Comparison of ENCODE assay signal across 1 cellular context in the genomic region with DNA sequence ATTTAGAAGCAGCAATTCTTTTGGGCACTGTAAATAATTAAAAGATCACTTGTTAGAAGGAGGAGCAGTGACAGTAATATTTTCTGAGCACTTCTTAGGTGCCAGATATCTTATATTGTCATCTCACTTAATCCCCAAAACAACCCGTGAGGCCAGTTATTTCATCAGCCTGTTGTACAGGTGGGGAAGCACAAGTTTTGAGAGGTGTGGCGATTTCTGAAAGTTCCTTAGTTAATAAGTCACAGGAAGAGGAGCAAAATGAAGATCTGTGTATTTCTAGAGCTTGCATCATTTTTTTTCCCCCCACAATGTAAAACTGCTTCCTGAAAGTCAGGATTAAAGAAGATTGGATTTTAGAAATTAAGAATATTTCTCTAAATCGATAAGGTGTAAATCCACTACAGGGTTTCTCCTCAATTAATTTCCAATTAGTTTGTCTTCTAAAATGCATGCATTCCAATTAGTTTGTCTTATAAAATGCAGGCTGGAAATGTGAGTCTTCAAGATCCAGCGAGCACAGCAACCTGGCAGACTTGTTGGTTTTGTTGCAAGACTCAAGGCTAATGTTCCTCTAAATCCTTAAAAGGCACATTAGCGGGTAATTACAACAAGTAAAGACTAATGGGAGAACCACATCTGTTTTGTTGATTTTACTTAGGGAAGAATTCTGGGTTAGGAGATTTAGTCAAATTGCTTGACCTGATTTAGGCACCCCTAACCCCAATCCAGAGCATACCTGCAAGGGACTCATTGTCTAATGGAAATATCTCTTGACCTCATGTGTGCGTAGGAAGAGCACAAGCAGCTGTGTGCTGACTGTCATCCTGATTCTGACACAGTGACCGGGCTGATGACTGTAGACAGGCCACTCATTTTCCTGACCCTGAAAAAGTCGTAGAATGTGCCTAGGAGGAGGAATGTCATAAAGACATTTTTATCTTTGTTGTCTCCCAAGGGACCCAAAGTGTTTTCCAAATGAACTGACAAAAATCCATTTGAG.
TF ChIP-seq lines count a peak whose summit lies in the region.

No MANE protein-coding gene starts in this region.

TF ChIP-seq in HepG2, 621 proteins besides CTCF, POLR2A, EP300 and RAD21 (continued from another document and continues in another):
- TF ChIP-seq FOXP4 (CRISPR knock-in tag; IDR thresholded peaks at IDR 0.05) (no peak), ZNF790 (CRISPR knock-in tag; IDR thresholded peaks at IDR 0.05; ENCODE audit: borderline replicate concordance) (no peak), SMC3 (IDR thresholded peaks at IDR 0.05; ENCODE audit: low read length) (no peak), SALL1 (CRISPR knock-in tag; IDR thresholded peaks at IDR 0.05) (no peak), ZKSCAN1 (IDR thresholded peaks at IDR 0.05; ENCODE audit: low read length) (no peak), ISL2 (CRISPR knock-in tag; IDR thresholded peaks at IDR 0.05) (peak; percentile 50; the same call in 1 of the 2 replicates), SYNCRIP (IDR thresholded peaks at IDR 0.05; ENCODE audit: insufficient read depth, low read depth, low read length) (no peak), NCOA5 (CRISPR knock-in tag; IDR thresholded peaks at IDR 0.05) (no peak), ATF7 (IDR thresholded peaks at IDR 0.05) (no peak), ATF7 (CRISPR knock-in tag; IDR thresholded peaks at IDR 0.05) (no peak), YEATS4 (CRISPR knock-in tag; IDR thresholded peaks at IDR 0.05; ENCODE audit: borderline replicate concordance) (no peak), NR2F2 (IDR thresholded peaks at IDR 0.05; ENCODE audit: borderline replicate concordance, low read depth) (no peak), ZFP91 (CRISPR knock-in tag; IDR thresholded peaks at IDR 0.05; ENCODE audit: borderline replicate concordance) (no peak), IKZF5 (CRISPR knock-in tag; IDR thresholded peaks at IDR 0.05) (no peak), TOE1 (CRISPR knock-in tag; IDR thresholded peaks at IDR 0.05) (no peak), NR2C2 (CRISPR knock-in tag; IDR thresholded peaks at IDR 0.05; ENCODE audit: borderline replicate concordance) (peak; percentile 28; the same call in 1 of the 2 replicates), ZBTB20 (CRISPR knock-in tag; IDR thresholded peaks at IDR 0.05; ENCODE audit: borderline replicate concordance, low read depth) (no peak), FOXK1 (CRISPR knock-in tag; IDR thresholded peaks at IDR 0.05; ENCODE audit: borderline replicate concordance, low read depth) (peak; percentile 29; the same call in 1 of the 2 replicates), ZNF749 (CRISPR knock-in tag; IDR thresholded peaks at IDR 0.05; ENCODE audit: borderline replicate concordance) (no peak), CENPBD1 (CRISPR knock-in tag; IDR thresholded peaks at IDR 0.05; ENCODE audit: borderline replicate concordance, low read depth) (no peak), ZNF569 (CRISPR knock-in tag; IDR thresholded peaks at IDR 0.05; ENCODE audit: borderline replicate concordance) (no peak), IKZF4 (CRISPR knock-in tag; IDR thresholded peaks at IDR 0.05; ENCODE audit: borderline replicate concordance, low read depth, not compliant biosample characterization) (no peak), ZNF713 (CRISPR knock-in tag; IDR thresholded peaks at IDR 0.05) (no peak), ARNTL (CRISPR knock-in tag; IDR thresholded peaks at IDR 0.05) (no peak), CHD2 (IDR thresholded peaks at IDR 0.05; ENCODE audit: low read depth, low read length) (no peak), HIVEP1 (CRISPR knock-in tag; IDR thresholded peaks at IDR 0.05) (no peak), SNAI1 (CRISPR knock-in tag; IDR thresholded peaks at IDR 0.05; ENCODE audit: borderline replicate concordance) (no peak), DDIT3 (CRISPR knock-in tag; IDR thresholded peaks at IDR 0.05) (peak; percentile 97), ZSCAN21 (CRISPR knock-in tag; IDR thresholded peaks at IDR 0.05; ENCODE audit: borderline replicate concordance) (no peak), ZNF562 (CRISPR knock-in tag; IDR thresholded peaks at IDR 0.05; ENCODE audit: borderline replicate concordance) (no peak), ONECUT2 (CRISPR knock-in tag; IDR thresholded peaks at IDR 0.05) (no peak), KLF16 (CRISPR knock-in tag; IDR thresholded peaks at IDR 0.05) (0 out of 4 replicates have a peak, but pooled peaks of 1 of the 2 experiments have one; percentile 53), ZNF232 (CRISPR knock-in tag; IDR thresholded peaks at IDR 0.05; ENCODE audit: borderline replicate concordance) (no peak), ZNF335 (CRISPR knock-in tag; IDR thresholded peaks at IDR 0.05) (no peak), ZFYVE20 (CRISPR knock-in tag; IDR thresholded peaks at IDR 0.05; ENCODE audit: borderline replicate concordance, low read depth) (no peak), PRPF4 (IDR thresholded peaks at IDR 0.05; ENCODE audit: low read depth, low read length, poor library complexity, severe bottlenecking) (no peak), GTF2F1 (IDR thresholded peaks at IDR 0.05; ENCODE audit: low read length) (no peak), ZNF737 (CRISPR knock-in tag; IDR thresholded peaks at IDR 0.05; ENCODE audit: borderline replicate concordance) (no peak), FOXA3 (CRISPR knock-in tag; IDR thresholded peaks at IDR 0.05) (peak; percentile 42; the same call in 1 of the 2 replicates), GATA4 (IDR thresholded peaks at IDR 0.05; ENCODE audit: borderline replicate concordance, low read depth) (no peak), ZFAT (CRISPR knock-in tag; conservative IDR thresholded peaks at IDR 0.05) (no peak), NFAT5 (CRISPR knock-in tag; IDR thresholded peaks at IDR 0.05) (no peak), ZNF207 (IDR thresholded peaks at IDR 0.05; ENCODE audit: borderline replicate concordance) (no peak), KAT8 (CRISPR knock-in tag; IDR thresholded peaks at IDR 0.05) (no peak), NPAS2 (CRISPR knock-in tag; IDR thresholded peaks at IDR 0.05; ENCODE audit: borderline replicate concordance) (no peak), ZSCAN20 (CRISPR knock-in tag; IDR thresholded peaks at IDR 0.05; ENCODE audit: borderline replicate concordance) (no peak)
- TF ChIP-seq, protein P1, sequence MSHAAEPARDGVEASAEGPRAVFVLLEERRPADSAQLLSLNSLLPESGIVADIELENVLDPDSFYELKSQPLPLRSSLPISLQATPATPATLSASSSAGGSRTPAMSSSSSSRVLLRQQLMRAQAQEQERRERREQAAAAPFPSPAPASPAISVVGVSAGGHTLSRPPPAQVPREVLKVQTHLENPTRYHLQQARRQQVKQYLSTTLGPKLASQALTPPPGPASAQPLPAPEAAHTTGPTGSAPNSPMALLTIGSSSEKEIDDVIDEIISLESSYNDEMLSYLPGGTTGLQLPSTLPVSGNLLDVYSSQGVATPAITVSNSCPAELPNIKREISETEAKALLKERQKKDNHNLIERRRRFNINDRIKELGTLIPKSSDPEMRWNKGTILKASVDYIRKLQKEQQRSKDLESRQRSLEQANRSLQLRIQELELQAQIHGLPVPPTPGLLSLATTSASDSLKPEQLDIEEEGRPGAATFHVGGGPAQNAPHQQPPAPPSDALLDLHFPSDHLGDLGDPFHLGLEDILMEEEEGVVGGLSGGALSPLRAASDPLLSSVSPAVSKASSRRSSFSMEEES (CRISPR knock-in tag; IDR thresholded peaks at IDR 0.05): peak; percentile 37; the same call in 1 of the 2 replicates
- TF ChIP-seq, protein P2, sequence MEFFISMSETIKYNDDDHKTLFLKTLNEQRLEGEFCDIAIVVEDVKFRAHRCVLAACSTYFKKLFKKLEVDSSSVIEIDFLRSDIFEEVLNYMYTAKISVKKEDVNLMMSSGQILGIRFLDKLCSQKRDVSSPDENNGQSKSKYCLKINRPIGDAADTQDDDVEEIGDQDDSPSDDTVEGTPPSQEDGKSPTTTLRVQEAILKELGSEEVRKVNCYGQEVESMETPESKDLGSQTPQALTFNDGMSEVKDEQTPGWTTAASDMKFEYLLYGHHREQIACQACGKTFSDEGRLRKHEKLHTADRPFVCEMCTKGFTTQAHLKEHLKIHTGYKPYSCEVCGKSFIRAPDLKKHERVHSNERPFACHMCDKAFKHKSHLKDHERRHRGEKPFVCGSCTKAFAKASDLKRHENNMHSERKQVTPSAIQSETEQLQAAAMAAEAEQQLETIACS (CRISPR knock-in tag; IDR thresholded peaks at IDR 0.05): no peak
- TF ChIP-seq, protein P3, sequence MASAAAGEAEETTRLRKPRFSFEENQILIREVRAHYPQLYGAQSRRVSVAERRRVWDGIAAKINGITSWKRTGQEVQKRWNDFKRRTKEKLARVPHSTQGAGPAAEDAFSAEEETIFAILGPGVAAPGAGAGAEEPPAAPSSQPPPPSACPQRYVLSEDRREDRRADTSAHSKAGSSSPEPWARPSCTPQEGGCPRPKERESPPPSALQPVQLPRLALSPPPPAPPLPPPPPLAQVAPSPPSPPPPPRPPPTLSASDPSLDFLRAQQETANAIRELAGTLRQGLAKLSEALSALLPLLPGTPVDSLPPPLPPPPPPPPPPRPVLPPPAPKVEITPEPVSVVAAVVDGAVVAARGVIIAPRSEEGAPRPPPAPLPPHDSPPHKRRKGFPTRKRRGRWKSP (CRISPR knock-in tag; IDR thresholded peaks at IDR 0.05): no peak; the same call in 1 of the 2 replicates
